Comparison of ENCODE assay signal across 19 cellular contexts in genomic region chr9:124716795-124717194, GRCh38. TPM values are rescaled to one million over a fixed set of nuclear protein-coding genes. Genes with fewer than 3 reads are reported as not detected.
A peak's percentile ranks its signal among the peaks of the same experiment; 100 is the strongest.
DNase-seq lines count a peak whose midpoint lies in the region; ATAC-seq, FAIRE-seq and TF ChIP-seq lines count a peak whose summit lies in the region.
"Had no signal": no experiment of that assay in that cellular context is flagged by ENCODE, and none has a peak within 500 bp of the region (broad histone marks: within the 10 kb centered on the region; RNA-seq: fewer than 3 reads in every experiment).

No MANE protein-coding gene starts in this region.

- no peak overlapping the region for H3K4me2 ChIP-seq in HepG2 (ENCODE audit: low read depth, low read length)
- H3K4me2 ChIP-seq: BLaER1 treated with 17β-estradiol and CSF1 and Interleukin-3, amounts not matched to agents 10 nM and 100 nM had no signal

- CTCF ChIA-PET in HepG2 (lab: Yijun Ruan, JAX; ENCODE audit: low intra/inter-chr PET ratio, low total read pairs) = no interaction called here

- no TSS peak for BruUV-seq in HepG2 (replicated peaks; lab: Mats Ljungman, UMichigan)

- H3K9ac ChIP-seq in HepG2 (ENCODE audit: insufficient read depth, low read depth, low read length) = no peak overlapping the region
- H3K9ac ChIP-seq: BLaER1 treated with 17β-estradiol and CSF1 and Interleukin-3, amounts not matched to agents 10 nM and 100 nM had no signal

- no peak overlapping the region for H3K4me3 Mint-ChIP-seq in stimulated activated effector memory CD8-positive, alpha-beta T cell treated with anti-CD3 and anti-CD28 coated beads, Interleukin-12 subunit alpha, Interleukin-12 subunit beta, amount 100 ng/mL, for 72 hours
- H3K4me3 Mint-ChIP-seq: central memory CD8-positive, alpha-beta T cell had no signal

- TF ChIP-seq POLR2A in HepG2 (IDR thresholded peaks at IDR 0.05; ENCODE audit: insufficient read depth in 1 of 2, low read depth in 2 of 2, low read length in 2 of 2) = no peak
- no peak for TF ChIP-seq POLR2A in right lobe of liver (IDR thresholded peaks at IDR 0.05)
- no peak for TF ChIP-seq POLR2A in esophagus muscularis mucosa (IDR thresholded peaks at IDR 0.05; ENCODE audit: low read depth)

- H2AFZ ChIP-seq in HepG2 (ENCODE audit: low read length) = no peak overlapping the region

- DNase-seq in HepG2 (ENCODE audit: low spot score) (no peak), right lobe of liver (no peak), HS-5 (ENCODE audit: low read depth) (peak; percentile 80), astrocyte of the spinal cord (ENCODE audit: low read depth, low spot score) (peak; percentile 46), esophagus muscularis mucosa (ENCODE audit: extremely low spot score) (no peak), AG08396 (ENCODE audit: low spot score) (no peak), sciatic nerve (ENCODE audit: low spot score) (no peak)
- no peak for DNase-seq in stimulated activated effector memory CD8-positive, alpha-beta T cell treated with anti-CD3 and anti-CD28 coated beads, Interleukin-12 subunit alpha, Interleukin-12 subunit beta, amount 100 ng/mL, for 72 hours (ENCODE audit: low spot score in 2 of 2)
- DNase-seq: DMS 273 treated with DMSO at 0.1 percent for 48 hours; effector CD8-positive, alpha-beta T cell; NCI-H1105 treated with DMSO at 0.1 percent for 48 hours; NCI-H2171; NCI-H82; occipital lobe; RPMI8226; WERI-Rb-1 had no signal

- WGBS in HepG2 (ENCODE audit: low lambda C conversion rate) = 96% methylated on average over 6 of the region's 6 CpGs
- WGBS in right lobe of liver (ENCODE audit: insufficient coverage, low coverage, low lambda C conversion rate, missing lambda C conversion rate) = 86% methylated on average over 6 of the region's 6 CpGs
- 88% methylated on average over 6 of the region's 6 CpGs for WGBS in esophagus muscularis mucosa

- H3K9me3 ChIP-seq in HepG2 (ENCODE audit: low read length) (no peaks in the 10 kb centered on the region), right lobe of liver (no peaks in the 10 kb centered on the region), esophagus muscularis mucosa (no peaks in the 10 kb centered on the region)
- H3K9me3 ChIP-seq: BLaER1 treated with 17β-estradiol and CSF1 and Interleukin-3, amounts not matched to agents 10 nM and 100 nM; tibial nerve had no signal

- POLR2A ChIA-PET in HepG2 (lab: Yijun Ruan, JAX) = no interaction called here

- H3K4me1 Mint-ChIP-seq in stimulated activated effector memory CD8-positive, alpha-beta T cell treated with anti-CD3 and anti-CD28 coated beads, Interleukin-12 subunit alpha, Interleukin-12 subunit beta, amount 100 ng/mL, for 72 hours = no peaks in the 10 kb centered on the region

- TF ChIP-seq EP300 in HepG2 (IDR thresholded peaks at IDR 0.05; ENCODE audit: low read depth in 2 of 2, low read length in 2 of 2) (no peak), HepG2 (CRISPR knock-in tag; IDR thresholded peaks at IDR 0.05; ENCODE audit: borderline replicate concordance) (no peak), esophagus muscularis mucosa (IDR thresholded peaks at IDR 0.05) (no peak)

- no peaks in the 10 kb centered on the region for H3K27me3 ChIP-seq in HepG2 (ENCODE audit: control insufficient read depth in 1 of 2, insufficient read depth in 2 of 2, low read length in 2 of 2)
- H3K27me3 ChIP-seq in right lobe of liver = no peaks in the 10 kb centered on the region
- no peaks in the 10 kb centered on the region for H3K27me3 ChIP-seq in esophagus muscularis mucosa
- H3K27me3 ChIP-seq: BLaER1 treated with 17β-estradiol and CSF1 and Interleukin-3, amounts not matched to agents 10 nM and 100 nM; tibial nerve had no signal

- FAIRE-seq in HepG2 (lab: Jason Lieb, UNC) = no peak

- H3K9me3 Mint-ChIP-seq in stimulated activated effector memory CD8-positive, alpha-beta T cell treated with anti-CD3 and anti-CD28 coated beads, Interleukin-12 subunit alpha, Interleukin-12 subunit beta, amount 100 ng/mL, for 72 hours = no peaks in the 10 kb centered on the region
- H3K9me3 Mint-ChIP-seq: central memory CD8-positive, alpha-beta T cell had no signal

- no peak overlapping the region for H3K27ac Mint-ChIP-seq in stimulated activated effector memory CD8-positive, alpha-beta T cell treated with anti-CD3 and anti-CD28 coated beads, Interleukin-12 subunit alpha, Interleukin-12 subunit beta, amount 100 ng/mL, for 72 hours

- intact Hi-C loops in HepG2 (cut with micrococcal nuclease; ENCODE audit: unreplicated experiment) (no loop called here), right lobe of liver (cut with DNase I) (loop anchor here in 1 of 2 donors (10.0 kb wide), 2 partner anchors 48 to 92 kb away; no protein-coding TSS in a partner anchor), esophagus muscularis mucosa (cut with DNase I) (no loop called here), sciatic nerve (cut with DNase I) (no loop called here)

- H3K4me3 ChIP-seq in HepG2 (replicated peaks in 1 of 3; ENCODE audit: insufficient read depth in 1 of 3, low read depth in 2 of 3, low read length in 3 of 3) = no peak overlapping the region
- H3K4me3 ChIP-seq in right lobe of liver = no peak overlapping the region
- no peak overlapping the region for H3K4me3 ChIP-seq in astrocyte of the spinal cord (ENCODE audit: low read depth, low read length)
- no peak overlapping the region for H3K4me3 ChIP-seq in esophagus muscularis mucosa
- H3K4me3 ChIP-seq: BLaER1 treated with 17β-estradiol and CSF1 and Interleukin-3, amounts not matched to agents 10 nM and 100 nM; tibial nerve had no signal

- 0 out of 2 replicates have a peak, but pooled peaks cover 3% of the 10 kb centered on the region for H4K20me1 ChIP-seq in HepG2 (ENCODE audit: insufficient read depth, low read length)
- H4K20me1 ChIP-seq: BLaER1 treated with 17β-estradiol and CSF1 and Interleukin-3, amounts not matched to agents 10 nM and 100 nM had no signal

- TF ChIP-seq RAD21 in HepG2 (CRISPR knock-in tag; IDR thresholded peaks at IDR 0.05) = no peak

- H3K36me3 Mint-ChIP-seq in stimulated activated effector memory CD8-positive, alpha-beta T cell treated with anti-CD3 and anti-CD28 coated beads, Interleukin-12 subunit alpha, Interleukin-12 subunit beta, amount 100 ng/mL, for 72 hours = no peaks in the 10 kb centered on the region

- in situ Hi-C loops in HepG2 (cut with HindIII; ENCODE audit: extremely low pct_ligation_motif_present, low pct_unique_long_range_greater_than_20kb) (no loop called here), astrocyte of the spinal cord (cut with HindIII; ENCODE audit: low sequenced_read_pairs) (no loop called here)

- ATAC-seq in HepG2 = no peak
- ATAC-seq in right lobe of liver = no peak
- ATAC-seq in stimulated activated effector memory CD8-positive, alpha-beta T cell treated with anti-CD3 and anti-CD28 coated beads, Interleukin-12 subunit alpha, Interleukin-12 subunit beta, amount 100 ng/mL, for 72 hours = peak; percentile 87
- ATAC-seq in sciatic nerve = no peak

- H3K4me1 ChIP-seq in HepG2 (ENCODE audit: insufficient read depth, low read length) (peaks cover 21% of the 10 kb centered on the region), right lobe of liver (peaks cover 0 to 17% (median 8%) of the 10 kb centered on the region in 4 donors), esophagus muscularis mucosa (peaks cover 0 to 3% (median under 1%) of the 10 kb centered on the region in 4 donors)
- H3K4me1 ChIP-seq: BLaER1 treated with 17β-estradiol and CSF1 and Interleukin-3, amounts not matched to agents 10 nM and 100 nM had no signal

- H3K79me2 ChIP-seq in HepG2 (ENCODE audit: insufficient read depth, low read length) = peaks cover 6% of the 10 kb centered on the region

- no peak for TF ChIP-seq CTCF in HepG2 (CRISPR knock-in tag; IDR thresholded peaks at IDR 0.05)
- no peak for TF ChIP-seq CTCF in right lobe of liver (IDR thresholded peaks at IDR 0.05)
- TF ChIP-seq CTCF in astrocyte of the spinal cord (IDR thresholded peaks at IDR 0.05; ENCODE audit: low read depth, low read length) = no peak
- no peak for TF ChIP-seq CTCF in esophagus muscularis mucosa (IDR thresholded peaks at IDR 0.05)

- no peak overlapping the region for H3K27ac ChIP-seq in HepG2 (ENCODE audit: extremely low read length, insufficient read depth, low read length)
- H3K27ac ChIP-seq in right lobe of liver = no peak overlapping the region
- no peak overlapping the region for H3K27ac ChIP-seq in esophagus muscularis mucosa (replicated peaks in 1 of 4)
- H3K27ac ChIP-seq: BLaER1 treated with 17β-estradiol and CSF1 and Interleukin-3, amounts not matched to agents 10 nM and 100 nM; tibial nerve; WERI-Rb-1 had no signal

- H3K36me3 ChIP-seq in HepG2 (replicated peaks in 1 of 2; ENCODE audit: control insufficient read depth in 1 of 2, insufficient read depth in 2 of 2, low read length in 2 of 2) (peaks cover 0 to 4% of the 10 kb centered on the region in 2 experiments; a peak in 3 of 5 replicates), right lobe of liver (no peaks in the 10 kb centered on the region), esophagus muscularis mucosa (no peaks in the 10 kb centered on the region)
- H3K36me3 ChIP-seq: BLaER1 treated with 17β-estradiol and CSF1 and Interleukin-3, amounts not matched to agents 10 nM and 100 nM; tibial nerve had no signal

RNA-seq across cellular contexts. Expression of gene NR6A1, which starts 54.3 kb away (rescaled TPM):
- total RNA-seq in HepG2 (2016; rRNA removed; fragmentation: Illumina TruSeq; extraction: Trizol) = 31.5 and 50.9 TPM in 2 replicates
- 10.7 and 12.1 TPM in 2 replicates for total RNA-seq in HepG2 (2016; cell fraction: cytosol; rRNA removed; fragmentation: Illumina TruSeq; extraction: Trizol; ENCODE audit: low read depth)
- 28.3 and 52.2 TPM in 2 replicates for total RNA-seq in HepG2 (2016; cell fraction: insoluble cytoplasmic fraction; rRNA removed; fragmentation: Illumina TruSeq; extraction: Trizol)
- total RNA-seq in HepG2 (2016; cell fraction: membrane; rRNA removed; fragmentation: Illumina TruSeq; extraction: Trizol) = 36.7 and 36.8 TPM in 2 replicates
- 24.3 and 28.3 TPM in 2 replicates for total RNA-seq in HepG2 (2016; cell fraction: nucleus; rRNA removed; fragmentation: Illumina TruSeq; extraction: Trizol)
- polyA plus RNA-seq in HepG2 (2011; rRNA removed) = 19.7 and 28.1 TPM in 2 replicates
- polyA plus RNA-seq in HepG2 (2011; cell fraction: cytosol; rRNA removed) = 15.0 and 17.4 TPM in 2 replicates
- 18.1 and 19.3 TPM in 2 replicates for polyA plus RNA-seq in HepG2 (2011; cell fraction: nucleus; rRNA removed)
- polyA plus RNA-seq in HepG2 (2012) = 12.1 and 12.8 TPM in 2 replicates
- polyA plus RNA-seq in HepG2 (2016; cell fraction: cytosol; fragmentation: Illumina TruSeq; extraction: Trizol; ENCODE audit: low read depth) = 4.2 and 4.9 TPM in 2 replicates
- 20.4 and 24.5 TPM in 2 replicates for polyA plus RNA-seq in HepG2 (2016; cell fraction: insoluble cytoplasmic fraction; fragmentation: Illumina TruSeq; extraction: Trizol; ENCODE audit: low read depth)
- polyA plus RNA-seq in HepG2 (2016; cell fraction: membrane; fragmentation: Illumina TruSeq; extraction: Trizol; ENCODE audit: low read depth) = 8.8 and 10.3 TPM in 2 replicates
- polyA plus RNA-seq in HepG2 (2016; cell fraction: nucleus; fragmentation: Illumina TruSeq; extraction: Trizol; ENCODE audit: insufficient read depth, low read depth) = 21.9 and 25.3 TPM in 2 replicates
- polyA minus RNA-seq in HepG2 (2011; rRNA and poly(A)+ RNA removed; ENCODE audit: low replicate concordance) = 13.7 and 123 TPM in 2 replicates
- polyA minus RNA-seq in HepG2 (2011; cell fraction: cytosol; rRNA and poly(A)+ RNA removed) = 35.0 and 40.7 TPM in 2 replicates
- 26.1 and 27.2 TPM in 2 replicates for polyA minus RNA-seq in HepG2 (2011; cell fraction: nucleus; rRNA and poly(A)+ RNA removed)
- 1 to 10 TPM; 1.3 to 3.6 (median 1.9) TPM for total RNA-seq in right lobe of liver
- total RNA-seq in esophagus muscularis mucosa = 1 to 10 TPM; 1.8 to 2.8 (median 2.0) TPM
- total RNA-seq in sciatic nerve = 3.3 TPM

Comparison
In these comparisons a context has a peak if more than half of its experiments do, and no peak if none do; other contexts are left out.
1. DNase-seq: peak in HS-5 (single experiment) and astrocyte of the spinal cord (single experiment); none in HepG2 (single experiment), right lobe of liver (0 of 3), stimulated activated effector memory CD8-positive, alpha-beta T cell treated with anti-CD3 and anti-CD28 coated beads, Interleukin-12 subunit alpha, Interleukin-12 subunit beta, amount 100 ng/mL, for 72 hours (0 of 2), esophagus muscularis mucosa (single experiment), AG08396 (single experiment) and sciatic nerve (single experiment).